1 cellular context compared by ENCODE assay signal in the genomic region with DNA sequence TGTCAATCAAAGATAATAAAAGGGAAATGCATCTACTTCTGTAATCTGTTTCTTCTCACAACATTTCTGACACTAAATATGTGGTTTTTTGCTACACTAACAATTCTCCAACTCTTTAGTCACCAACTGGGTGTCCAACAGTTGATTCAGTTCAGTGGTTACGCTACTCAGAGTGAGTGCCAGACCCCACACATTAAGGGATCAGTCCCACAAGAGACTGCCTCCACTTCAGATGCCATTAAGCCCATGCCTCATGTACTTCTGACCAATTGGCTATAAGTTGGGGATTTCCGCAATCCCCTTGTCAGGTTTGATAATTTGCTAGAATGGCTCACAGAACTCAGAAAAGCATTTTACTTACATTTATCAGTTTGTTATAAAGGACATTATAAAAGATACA.
TF ChIP-seq lines count a peak whose summit lies in the region.

No MANE protein-coding gene starts in this region.

TF ChIP-seq in GM23338, 12 proteins besides CTCF, POLR2A, EP300 and RAD21 (continued from another document):
- TF ChIP-seq, protein P1, sequence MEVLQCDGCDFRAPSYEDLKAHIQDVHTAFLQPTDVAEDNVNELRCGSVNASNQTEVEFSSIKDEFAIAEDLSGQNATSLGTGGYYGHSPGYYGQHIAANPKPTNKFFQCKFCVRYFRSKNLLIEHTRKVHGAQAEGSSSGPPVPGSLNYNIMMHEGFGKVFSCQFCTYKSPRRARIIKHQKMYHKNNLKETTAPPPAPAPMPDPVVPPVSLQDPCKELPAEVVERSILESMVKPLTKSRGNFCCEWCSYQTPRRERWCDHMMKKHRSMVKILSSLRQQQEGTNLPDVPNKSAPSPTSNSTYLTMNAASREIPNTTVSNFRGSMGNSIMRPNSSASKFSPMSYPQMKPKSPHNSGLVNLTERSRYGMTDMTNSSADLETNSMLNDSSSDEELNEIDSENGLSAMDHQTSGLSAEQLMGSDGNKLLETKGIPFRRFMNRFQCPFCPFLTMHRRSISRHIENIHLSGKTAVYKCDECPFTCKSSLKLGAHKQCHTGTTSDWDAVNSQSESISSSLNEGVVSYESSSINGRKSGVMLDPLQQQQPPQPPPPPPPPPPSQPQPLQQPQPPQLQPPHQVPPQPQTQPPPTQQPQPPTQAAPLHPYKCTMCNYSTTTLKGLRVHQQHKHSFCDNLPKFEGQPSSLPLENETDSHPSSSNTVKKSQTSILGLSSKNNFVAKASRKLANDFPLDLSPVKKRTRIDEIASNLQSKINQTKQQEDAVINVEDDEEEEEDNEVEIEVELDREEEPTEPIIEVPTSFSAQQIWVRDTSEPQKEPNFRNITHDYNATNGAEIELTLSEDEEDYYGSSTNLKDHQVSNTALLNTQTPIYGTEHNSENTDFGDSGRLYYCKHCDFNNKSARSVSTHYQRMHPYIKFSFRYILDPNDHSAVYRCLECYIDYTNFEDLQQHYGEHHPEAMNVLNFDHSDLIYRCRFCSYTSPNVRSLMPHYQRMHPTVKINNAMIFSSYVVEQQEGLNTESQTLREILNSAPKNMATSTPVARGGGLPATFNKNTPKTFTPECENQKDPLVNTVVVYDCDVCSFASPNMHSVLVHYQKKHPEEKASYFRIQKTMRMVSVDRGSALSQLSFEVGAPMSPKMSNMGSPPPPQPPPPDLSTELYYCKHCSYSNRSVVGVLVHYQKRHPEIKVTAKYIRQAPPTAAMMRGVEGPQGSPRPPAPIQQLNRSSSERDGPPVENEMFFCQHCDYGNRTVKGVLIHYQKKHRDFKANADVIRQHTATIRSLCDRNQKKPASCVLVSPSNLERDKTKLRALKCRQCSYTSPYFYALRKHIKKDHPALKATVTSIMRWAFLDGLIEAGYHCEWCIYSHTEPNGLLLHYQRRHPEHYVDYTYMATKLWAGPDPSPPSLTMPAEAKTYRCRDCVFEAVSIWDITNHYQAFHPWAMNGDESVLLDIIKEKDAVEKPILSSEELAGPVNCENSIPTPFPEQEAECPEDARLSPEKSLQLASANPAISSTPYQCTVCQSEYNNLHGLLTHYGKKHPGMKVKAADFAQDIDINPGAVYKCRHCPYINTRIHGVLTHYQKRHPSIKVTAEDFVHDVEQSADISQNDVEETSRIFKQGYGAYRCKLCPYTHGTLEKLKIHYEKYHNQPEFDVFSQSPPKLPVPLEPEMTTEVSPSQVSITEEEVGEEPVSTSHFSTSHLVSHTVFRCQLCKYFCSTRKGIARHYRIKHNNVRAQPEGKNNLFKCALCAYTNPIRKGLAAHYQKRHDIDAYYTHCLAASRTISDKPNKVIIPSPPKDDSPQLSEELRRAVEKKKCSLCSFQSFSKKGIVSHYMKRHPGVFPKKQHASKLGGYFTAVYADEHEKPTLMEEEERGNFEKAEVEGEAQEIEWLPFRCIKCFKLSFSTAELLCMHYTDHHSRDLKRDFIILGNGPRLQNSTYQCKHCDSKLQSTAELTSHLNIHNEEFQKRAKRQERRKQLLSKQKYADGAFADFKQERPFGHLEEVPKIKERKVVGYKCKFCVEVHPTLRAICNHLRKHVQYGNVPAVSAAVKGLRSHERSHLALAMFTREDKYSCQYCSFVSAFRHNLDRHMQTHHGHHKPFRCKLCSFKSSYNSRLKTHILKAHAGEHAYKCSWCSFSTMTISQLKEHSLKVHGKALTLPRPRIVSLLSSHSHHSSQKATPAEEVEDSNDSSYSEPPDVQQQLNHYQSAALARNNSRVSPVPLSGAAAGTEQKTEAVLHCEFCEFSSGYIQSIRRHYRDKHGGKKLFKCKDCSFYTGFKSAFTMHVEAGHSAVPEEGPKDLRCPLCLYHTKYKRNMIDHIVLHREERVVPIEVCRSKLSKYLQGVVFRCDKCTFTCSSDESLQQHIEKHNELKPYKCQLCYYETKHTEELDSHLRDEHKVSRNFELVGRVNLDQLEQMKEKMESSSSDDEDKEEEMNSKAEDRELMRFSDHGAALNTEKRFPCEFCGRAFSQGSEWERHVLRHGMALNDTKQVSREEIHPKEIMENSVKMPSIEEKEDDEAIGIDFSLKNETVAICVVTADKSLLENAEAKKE (CRISPR knock-in tag; IDR thresholded peaks at IDR 0.05): no peak
- no peak for TF ChIP-seq POLR2AphosphoS5 (IDR thresholded peaks at IDR 0.05; ENCODE audit: low read depth)
- no peak for TF ChIP-seq STAT1 (IDR thresholded peaks at IDR 0.05; ENCODE audit: unreplicated experiment)
- TF ChIP-seq EZH2phosphoT487 (IDR thresholded peaks at IDR 0.05; ENCODE audit: unreplicated experiment): no peak
- TF ChIP-seq JUNB (IDR thresholded peaks at IDR 0.05; ENCODE audit: unreplicated experiment): no peak
